28 cellular contexts compared by ENCODE assay signal in the genomic region with DNA sequence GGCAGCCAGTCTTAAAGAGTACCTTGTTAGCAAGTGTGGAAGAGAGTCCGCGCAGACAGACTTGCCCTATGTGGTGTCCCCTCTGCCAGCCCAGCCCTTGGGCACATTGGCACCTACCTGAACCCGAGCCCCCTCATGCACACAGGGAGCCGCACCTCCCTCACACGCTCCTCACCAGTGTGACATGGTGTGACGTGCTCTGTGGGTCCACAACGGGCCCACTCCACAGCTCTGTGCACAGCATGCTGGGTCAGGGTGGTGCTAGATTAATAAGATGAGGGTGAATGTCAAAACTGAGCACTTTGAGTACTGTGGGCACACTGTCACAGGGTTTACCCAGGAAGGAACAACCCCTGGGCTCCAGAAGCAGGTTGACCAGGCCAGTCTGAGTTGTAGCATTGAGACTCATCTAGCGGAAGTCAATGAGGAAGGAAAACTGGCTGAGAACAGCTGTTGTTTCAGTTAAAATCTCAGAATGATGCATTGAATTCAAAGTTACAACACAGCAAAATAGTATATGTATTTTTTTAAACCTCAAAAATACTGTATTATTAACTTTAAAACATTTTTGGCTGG. TPM values are rescaled to one million over a fixed set of nuclear protein-coding genes. Genes with fewer than 3 reads are reported as not detected.
DNase-seq lines count a peak whose midpoint lies in the region; ATAC-seq and TF ChIP-seq lines count a peak whose summit lies in the region.
"Had no signal": no experiment of that assay in that cellular context is flagged by ENCODE, and none has a peak within 500 bp of the region (broad histone marks: within the 10 kb centered on the region; RNA-seq: fewer than 3 reads in every experiment).

No MANE protein-coding gene starts in this region.

- DNase-seq in left ventricle myocardium superior (no peak), right atrium auricular region (ENCODE audit: low spot score) (no peak), activated B cell treated with CpG ODN at 0.5 μM for 24 hours (no peak), omental fat pad (ENCODE audit: low spot score) (no peak)
- DNase-seq in naive thymus-derived CD4-positive, alpha-beta T cell = no peak
- no peak for DNase-seq in central memory CD4-positive, alpha-beta T cell
- DNase-seq: activated CD4-positive, alpha-beta T cell treated with anti-CD3 and anti-CD28 coated beads, Interleukin-2, amount 10 ng/mL, durations not matched to agents 24 days and 14 days; activated CD8-positive, alpha-beta memory T cell treated with anti-CD3 and anti-CD28 coated beads, Interleukin-2, amount 10 ng/mL, durations not matched to agents 7 days and 5 days; aorta; dermis blood vessel endothelial cell; glutamatergic neuron; GM23248; HFFc6; KG1; lower lobe of right lung; NCI-H146; NCI-H2171; NCI-H524; stimulated activated CD8-positive, alpha-beta memory T cell treated with anti-CD3 and anti-CD28 coated beads, Interleukin-4, amount 100 ng/mL, for 48 hours had no signal

- H3K4me1 Mint-ChIP-seq in activated B cell treated with CpG ODN at 0.5 μM for 24 hours = peaks cover 30% of the 10 kb centered on the region
- peaks cover 0 to 28% (median 4%) of the 10 kb centered on the region in 7 donors for H3K4me1 Mint-ChIP-seq in naive thymus-derived CD4-positive, alpha-beta T cell

- peak; percentile 30 for ATAC-seq in left ventricle myocardium superior
- ATAC-seq in activated B cell treated with CpG ODN at 0.5 μM for 24 hours (ENCODE audit: low read depth) = peak; percentile 75
- ATAC-seq in naive thymus-derived CD4-positive, alpha-beta T cell = no peak
- ATAC-seq in omental fat pad (ENCODE audit: low FRiP score) = no peak
- no peak for ATAC-seq in GM21825 (IDR thresholded peaks at IDR 0.05; ENCODE audit: unreplicated experiment)
- ATAC-seq: activated CD8-positive, alpha-beta memory T cell treated with anti-CD3 and anti-CD28 coated beads, Interleukin-2, amount 10 ng/mL, durations not matched to agents 7 days and 5 days had no signal

- no peaks in the 10 kb centered on the region for H3K9me3 ChIP-seq in right atrium auricular region
- H3K9me3 ChIP-seq in naive thymus-derived CD4-positive, alpha-beta T cell (ENCODE audit: control insufficient read depth in 2 of 3, low read length in 3 of 3) = no peaks in the 10 kb centered on the region
- H3K9me3 ChIP-seq: lower lobe of right lung had no signal

- H3K4me3 Mint-ChIP-seq in activated B cell treated with CpG ODN at 0.5 μM for 24 hours = no peak overlapping the region
- H3K4me3 Mint-ChIP-seq in naive thymus-derived CD4-positive, alpha-beta T cell = no peak overlapping the region
- H3K4me3 Mint-ChIP-seq: activated CD4-positive, alpha-beta T cell treated with anti-CD3 and anti-CD28 coated beads, Interleukin-2, amount 10 ng/mL, durations not matched to agents 24 days and 14 days; activated CD8-positive, alpha-beta memory T cell treated with anti-CD3 and anti-CD28 coated beads, Interleukin-2, amount 10 ng/mL, durations not matched to agents 7 days and 5 days; activated naive CD8-positive, alpha-beta T cell; HFFc6; T-helper 1 cell treated with Interleukin-12 subunit alpha and Interleukin-12 subunit beta and Interleukin-4 antibody, amounts not matched to agents 30 μg/mL and 1 μg/mL, for 36 hours had no signal

- peak overlapping the region; percentile 53 for H3K27ac Mint-ChIP-seq in activated B cell treated with CpG ODN at 0.5 μM for 24 hours
- H3K27ac Mint-ChIP-seq in naive thymus-derived CD4-positive, alpha-beta T cell = peak overlapping the region in 5 of 9 donors; percentile 18 to 70 (median 28)
- H3K27ac Mint-ChIP-seq: activated CD4-positive, alpha-beta T cell treated with anti-CD3 and anti-CD28 coated beads, Interleukin-2, amount 10 ng/mL, durations not matched to agents 24 days and 14 days; activated CD8-positive, alpha-beta memory T cell treated with anti-CD3 and anti-CD28 coated beads, Interleukin-2, amount 10 ng/mL, durations not matched to agents 7 days and 5 days; activated naive CD8-positive, alpha-beta T cell; activated T-helper 2 cell treated with anti-CD3 and anti-CD28 coated beads, Interferon-gamma antibody, Interleukin-2, Interleukin-4, amounts not matched to agents 10 μg/mL and 5 μg/mL and 100 μg/mL, durations not matched to agents 14 hours and 24 hours and 36 hours; HFFc6; T-helper 1 cell treated with Interleukin-12 subunit alpha and Interleukin-12 subunit beta and Interleukin-4 antibody, amounts not matched to agents 30 μg/mL and 1 μg/mL, for 36 hours had no signal

- peaks cover 74% of the 10 kb centered on the region for H3K36me3 Mint-ChIP-seq in activated B cell treated with CpG ODN at 0.5 μM for 24 hours (ENCODE audit: low read depth)
- H3K36me3 Mint-ChIP-seq in naive thymus-derived CD4-positive, alpha-beta T cell = peaks cover 0 to 47% (median 21%) of the 10 kb centered on the region in 5 donors
- H3K36me3 Mint-ChIP-seq: activated naive CD8-positive, alpha-beta T cell had no signal

- H3K36me3 ChIP-seq in right atrium auricular region = no peaks in the 10 kb centered on the region
- peaks cover 0 to 45% (median 12%) of the 10 kb centered on the region in 3 experiments for H3K36me3 ChIP-seq in naive thymus-derived CD4-positive, alpha-beta T cell (ENCODE audit: control insufficient read depth in 2 of 3, insufficient read depth in 3 of 3, low read length in 3 of 3)
- H3K36me3 ChIP-seq: cardiac muscle cell had no signal

- H3K27me3 Mint-ChIP-seq in activated B cell treated with CpG ODN at 0.5 μM for 24 hours = no peaks in the 10 kb centered on the region
- H3K27me3 Mint-ChIP-seq in naive thymus-derived CD4-positive, alpha-beta T cell = no peaks in the 10 kb centered on the region
- H3K27me3 Mint-ChIP-seq: activated CD4-positive, alpha-beta T cell treated with anti-CD3 and anti-CD28 coated beads, Interleukin-2, amount 10 ng/mL, durations not matched to agents 24 days and 14 days; activated CD8-positive, alpha-beta memory T cell treated with anti-CD3 and anti-CD28 coated beads, Interleukin-2, amount 10 ng/mL, durations not matched to agents 7 days and 5 days; activated naive CD8-positive, alpha-beta T cell had no signal

- intact Hi-C loops in left ventricle myocardium superior (cut with micrococcal nuclease) (no loop called here), activated B cell treated with CpG ODN at 0.5 μM for 24 hours (cut with micrococcal nuclease) (loop anchor here (5.0 kb wide), 1 partner anchor 48 kb away; no protein-coding TSS in a partner anchor)
- intact Hi-C loops in naive thymus-derived CD4-positive, alpha-beta T cell (cut with micrococcal nuclease) = no loop called here

- peaks cover 0 to 13% of the 10 kb centered on the region in 2 donors for H3K4me1 ChIP-seq in right atrium auricular region
- H3K4me1 ChIP-seq in naive thymus-derived CD4-positive, alpha-beta T cell (ENCODE audit: control insufficient read depth in 2 of 2, insufficient read depth in 2 of 2, low read length in 2 of 2) = peaks cover 0 to 6% of the 10 kb centered on the region in 2 donors

- H3K27me3 ChIP-seq in right atrium auricular region = no peaks in the 10 kb centered on the region
- no peaks in the 10 kb centered on the region for H3K27me3 ChIP-seq in naive thymus-derived CD4-positive, alpha-beta T cell (ENCODE audit: control insufficient read depth in 2 of 2, insufficient read depth in 2 of 2, low read length in 2 of 2)
- H3K27me3 ChIP-seq: cardiac muscle cell had no signal

- TF ChIP-seq CTCF in right atrium auricular region (IDR thresholded peaks at IDR 0.05) (no peak), activated B cell treated with CpG ODN at 0.5 μM for 24 hours (IDR thresholded peaks at IDR 0.05) (no peak), omental fat pad (IDR thresholded peaks at IDR 0.05) (no peak)

- H3K27ac ChIP-seq in right atrium auricular region = no peak overlapping the region
- H3K27ac ChIP-seq in naive thymus-derived CD4-positive, alpha-beta T cell (ENCODE audit: low read depth, low read length) = no peak overlapping the region
- H3K27ac ChIP-seq: C4-2B, cardiac muscle cell, GM23248, lower lobe of right lung had no signal

- H3K9me3 Mint-ChIP-seq in activated B cell treated with CpG ODN at 0.5 μM for 24 hours = no peaks in the 10 kb centered on the region
- H3K9me3 Mint-ChIP-seq in naive thymus-derived CD4-positive, alpha-beta T cell = peaks cover 0 to 2% (median 0%) of the 10 kb centered on the region in 11 donors
- H3K9me3 Mint-ChIP-seq: activated CD4-positive, alpha-beta T cell treated with anti-CD3 and anti-CD28 coated beads, Interleukin-2, amount 10 ng/mL, durations not matched to agents 24 days and 14 days; activated T-helper 2 cell treated with anti-CD3 and anti-CD28 coated beads, Interferon-gamma antibody, Interleukin-2, Interleukin-4, amounts not matched to agents 10 μg/mL and 5 μg/mL and 100 μg/mL, durations not matched to agents 14 hours and 24 hours and 36 hours; HFFc6; T-helper 1 cell treated with Interleukin-12 subunit alpha and Interleukin-12 subunit beta and Interleukin-4 antibody, amounts not matched to agents 30 μg/mL and 1 μg/mL, for 36 hours had no signal

- no peak overlapping the region for H3K4me3 ChIP-seq in right atrium auricular region
- H3K4me3 ChIP-seq in naive thymus-derived CD4-positive, alpha-beta T cell (ENCODE audit: low read length) = no peak overlapping the region
- H3K4me3 ChIP-seq: cardiac muscle cell, GM23248, lower lobe of right lung had no signal

- CTCF ChIA-PET in activated B cell treated with CpG ODN at 0.5 μM for 24 hours (lab: Charles Lee) = no interaction called here
- CTCF ChIA-PET in naive thymus-derived CD4-positive, alpha-beta T cell (lab: Charles Lee) = interaction anchor here (0.7 kb wide), 1 partner anchor 81 kb away, joined by 4 read pairs; no protein-coding TSS in a partner anchor

- POLR2A ChIA-PET in activated B cell treated with CpG ODN at 0.5 μM for 24 hours (lab: Charles Lee) = interaction anchor here (1.6 kb wide), 1 partner anchor 48 kb away, joined by 4 read pairs; no protein-coding TSS in a partner anchor
- POLR2A ChIA-PET in naive thymus-derived CD4-positive, alpha-beta T cell (lab: Charles Lee) = interaction anchor here (1.2 kb wide), 1 partner anchor 9 kb away, joined by 6 read pairs; no protein-coding TSS in a partner anchor

RNA-seq across cellular contexts. Expression of a gene that starts 53.4 kb away (rescaled TPM):
- total RNA-seq in left ventricle myocardium superior (not detected), right atrium auricular region (under 1 TPM in 1 of 2 donors, not detected in 1; 0.71 TPM), activated B cell treated with CpG ODN at 0.5 μM for 24 hours (4.4 and 5.3 TPM in 2 replicates), omental fat pad (1 to 10 TPM in 2 of 4 donors, under 1 TPM in 2; 0.72 to 2.7 (median 1.7) TPM)
- 10 to 100 TPM in 2 of 5 experiments, 1 to 10 TPM in 2, under 1 TPM in 1; 0.53 to 11.0 (median 4.0) TPM for total RNA-seq in naive thymus-derived CD4-positive, alpha-beta T cell
- polyA plus RNA-seq in naive thymus-derived CD4-positive, alpha-beta T cell = 1 to 10 TPM; 3.0 to 3.8 TPM
- total RNA-seq: dermis blood vessel endothelial cell, endothelial cell of umbilical vein, GM23248, HFFc6, HT1080, RPMI7951 had no signal
- polyA plus RNA-seq: GM23248 had no signal

Comparison
In these comparisons a context has a peak if more than half of its experiments do, and no peak if none do; other contexts are left out.
1. ATAC-seq: peak in left ventricle myocardium superior (single experiment) and activated B cell treated with CpG ODN at 0.5 μM for 24 hours (single experiment); none in naive thymus-derived CD4-positive, alpha-beta T cell (single experiment), omental fat pad (single experiment) and GM21825 (single experiment).